1 cellular context compared by ENCODE assay signal in genomic region chr20:55142932-55143331, GRCh38.
TF ChIP-seq lines count a peak whose summit lies in the region.

No MANE protein-coding gene starts in this region.

TF ChIP-seq in GM12878, 131 proteins besides CTCF, POLR2A, EP300 and RAD21 (continued from another document):
- TF ChIP-seq, protein P1, sequence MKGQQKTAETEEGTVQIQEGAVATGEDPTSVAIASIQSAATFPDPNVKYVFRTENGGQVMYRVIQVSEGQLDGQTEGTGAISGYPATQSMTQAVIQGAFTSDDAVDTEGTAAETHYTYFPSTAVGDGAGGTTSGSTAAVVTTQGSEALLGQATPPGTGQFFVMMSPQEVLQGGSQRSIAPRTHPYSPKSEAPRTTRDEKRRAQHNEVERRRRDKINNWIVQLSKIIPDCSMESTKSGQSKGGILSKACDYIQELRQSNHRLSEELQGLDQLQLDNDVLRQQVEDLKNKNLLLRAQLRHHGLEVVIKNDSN (IDR thresholded peaks at IDR 0.05; ENCODE audit: borderline replicate concordance, extremely low read length, insufficient read depth, low read depth, low read length), result no peak
- TF ChIP-seq MTA2 (IDR thresholded peaks at IDR 0.05; ENCODE audit: low read depth) (peak; percentile 21; the same call in 1 of the 2 replicates), PRDM15 (CRISPR knock-in tag; IDR thresholded peaks at IDR 0.05) (no peak), FOXM1 (IDR thresholded peaks at IDR 0.05; ENCODE audit: low read depth, low read length) (no peak), CBX3 (IDR thresholded peaks at IDR 0.05; ENCODE audit: borderline replicate concordance, low read depth) (no peak)
